Comparison of ENCODE assay signal across 29 cellular contexts in genomic region chr4:155620637-155621036, GRCh38. TPM values are rescaled to one million over a fixed set of nuclear protein-coding genes. Genes with fewer than 3 reads are reported as not detected.
"Had no signal": no experiment of that assay in that cellular context is flagged by ENCODE, and none has a peak within 500 bp of the region (broad histone marks: within the 10 kb centered on the region; RNA-seq: fewer than 3 reads in every experiment).

No MANE protein-coding gene starts in this region.

- H3K9ac ChIP-seq: neural progenitor cell, parathyroid adenoma had no signal

- H3K9me3 ChIP-seq: ovary, psoas muscle, right lobe of liver, sigmoid colon, spleen, suprapubic skin, testis, tibial artery, transverse colon, uterus had no signal

- H3K4me3 ChIP-seq: neural progenitor cell, ovary, psoas muscle, right lobe of liver, sigmoid colon, spleen, suprapubic skin, testis, tibial artery, transverse colon, upper lobe of right lung, uterus had no signal

- H2AFZ ChIP-seq: neural progenitor cell, parathyroid adenoma had no signal

- H3K27ac ChIP-seq: neural progenitor cell, ovary, parathyroid adenoma, psoas muscle, right lobe of liver, sigmoid colon, spleen, suprapubic skin, testis, tibial artery, transverse colon, upper lobe of right lung, uterus had no signal

- H3K79me2 ChIP-seq: parathyroid adenoma had no signal

- H3K27me3 ChIP-seq: neural progenitor cell, ovary, right lobe of liver, sigmoid colon, spleen, suprapubic skin, testis, tibial artery, transverse colon, upper lobe of right lung, uterus had no signal

- FAIRE-seq: small intestine had no signal

- DNase-seq: natural killer cell; occipital lobe; ovary; posterior cingulate gyrus; psoas muscle; right cardiac atrium; right lobe of liver; sigmoid colon; small intestine; spleen; stimulated activated CD4-positive, alpha-beta T cell treated with anti-CD3 and anti-CD28 coated beads, Interleukin-12 subunit alpha, Interleukin-12 subunit beta, amount 100 ng/mL, for 4 hours; stimulated activated CD4-positive, alpha-beta T cell treated with anti-CD3 and anti-CD28 coated beads, Interleukin-1b, Interleukin-23, amount 100 ng/mL, for 48 hours; stimulated activated CD4-positive, alpha-beta T cell treated with anti-CD3 and anti-CD28 coated beads, Interleukin-4, amount 100 ng/mL, for 1 hour; stimulated activated CD4-positive, alpha-beta T cell treated with anti-CD3 and anti-CD28 coated beads, Interleukin-4, amount 100 ng/mL, for 4 hours; stimulated activated CD8-positive, alpha-beta memory T cell treated with anti-CD3 and anti-CD28 coated beads, Interleukin-4, amount 100 ng/mL, for 48 hours; stimulated activated naive CD4-positive, alpha-beta T cell; stimulated activated naive CD8-positive, alpha-beta T cell treated with anti-CD3 and anti-CD28 coated beads, Interleukin-15, amount 100 ng/mL, for 72 hours; stimulated activated naive CD8-positive, alpha-beta T cell treated with anti-CD3 and anti-CD28 coated beads, Interleukin-15, Interleukin-2, amounts not matched to agents 100 U/mL and 50 U/mL, for 24 hours; substantia nigra; testis; tibial artery; transverse colon; upper lobe of right lung; uterus had no signal

- ATAC-seq: natural killer cell; psoas muscle; right cardiac atrium; right lobe of liver; stimulated activated memory B cell treated with anti-CD40 and anti-IgM and Interleukin-4, amounts not matched to agents 10 μg/mL and 1 μg/mL and 100 μg/mL, for 72 hours; stimulated activated naive CD8-positive, alpha-beta T cell treated with anti-CD3 and anti-CD28 coated beads, Interleukin-15, amount 100 ng/mL, for 72 hours; stimulated activated naive CD8-positive, alpha-beta T cell treated with anti-CD3 and anti-CD28 coated beads, Interleukin-15, Interleukin-2, amounts not matched to agents 100 U/mL and 50 U/mL, for 24 hours; upper lobe of right lung had no signal

- H3K36me3 ChIP-seq: neural progenitor cell, ovary, right lobe of liver, sigmoid colon, spleen, suprapubic skin, tibial artery, transverse colon, upper lobe of right lung, uterus had no signal

- H3K4me1 ChIP-seq: neural progenitor cell, parathyroid adenoma, psoas muscle, right lobe of liver, sigmoid colon, suprapubic skin, testis, transverse colon, upper lobe of right lung, uterus had no signal

- H3K4me2 ChIP-seq: neural progenitor cell had no signal

RNA-seq across cellular contexts. Expression of gene GUCY1A1, which starts 46.0 kb away (rescaled TPM):
- total RNA-seq: osteoblast had no signal
